In genomic region chrX:44542567-44543325, GRCh38 we compare ENCODE assay signal across 1 cellular context.
A peak's percentile ranks its signal among the peaks of the same experiment; 100 is the strongest.
TF ChIP-seq lines count a peak whose summit lies in the region.

A gene with protein sequence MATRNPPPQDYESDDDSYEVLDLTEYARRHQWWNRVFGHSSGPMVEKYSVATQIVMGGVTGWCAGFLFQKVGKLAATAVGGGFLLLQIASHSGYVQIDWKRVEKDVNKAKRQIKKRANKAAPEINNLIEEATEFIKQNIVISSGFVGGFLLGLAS (minus strand): TSS chrX:44542859. CDS start chrX:44542832, 27 bp downstream.

TF ChIP-seq in K562, 482 proteins besides CTCF, POLR2A, EP300 and RAD21 (continued from another document and continues in another):
- TF ChIP-seq, protein P1, sequence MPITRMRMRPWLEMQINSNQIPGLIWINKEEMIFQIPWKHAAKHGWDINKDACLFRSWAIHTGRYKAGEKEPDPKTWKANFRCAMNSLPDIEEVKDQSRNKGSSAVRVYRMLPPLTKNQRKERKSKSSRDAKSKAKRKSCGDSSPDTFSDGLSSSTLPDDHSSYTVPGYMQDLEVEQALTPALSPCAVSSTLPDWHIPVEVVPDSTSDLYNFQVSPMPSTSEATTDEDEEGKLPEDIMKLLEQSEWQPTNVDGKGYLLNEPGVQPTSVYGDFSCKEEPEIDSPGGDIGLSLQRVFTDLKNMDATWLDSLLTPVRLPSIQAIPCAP (CRISPR knock-in tag; IDR thresholded peaks at IDR 0.05; ENCODE audit: borderline replicate concordance) = no peak
- no peak for TF ChIP-seq PTRF (tag; IDR thresholded peaks at IDR 0.05)
- peak; percentile 86; the same call in 1 of the 2 replicates for TF ChIP-seq ZBTB7A (IDR thresholded peaks at IDR 0.05; ENCODE audit: borderline replicate concordance, control insufficient read depth, low read depth, low read length)
- no peak for TF ChIP-seq RFX1 (IDR thresholded peaks at IDR 0.05)
- TF ChIP-seq CC2D1A (IDR thresholded peaks at IDR 0.05) = no peak
- TF ChIP-seq POLR2H (tag; IDR thresholded peaks at IDR 0.05; ENCODE audit: low read depth) = peak; percentile 20
- no peak for TF ChIP-seq CBX1 (IDR thresholded peaks at IDR 0.05; ENCODE audit: low read depth)
- TF ChIP-seq, protein P2, sequence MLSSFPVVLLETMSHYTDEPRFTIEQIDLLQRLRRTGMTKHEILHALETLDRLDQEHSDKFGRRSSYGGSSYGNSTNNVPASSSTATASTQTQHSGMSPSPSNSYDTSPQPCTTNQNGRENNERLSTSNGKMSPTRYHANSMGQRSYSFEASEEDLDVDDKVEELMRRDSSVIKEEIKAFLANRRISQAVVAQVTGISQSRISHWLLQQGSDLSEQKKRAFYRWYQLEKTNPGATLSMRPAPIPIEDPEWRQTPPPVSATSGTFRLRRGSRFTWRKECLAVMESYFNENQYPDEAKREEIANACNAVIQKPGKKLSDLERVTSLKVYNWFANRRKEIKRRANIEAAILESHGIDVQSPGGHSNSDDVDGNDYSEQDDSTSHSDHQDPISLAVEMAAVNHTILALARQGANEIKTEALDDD (IDR thresholded peaks at IDR 0.05) = no peak
- TF ChIP-seq ZNF24 (IDR thresholded peaks at IDR 0.05) = no peak
- TF ChIP-seq ZNF347 (CRISPR knock-in tag; IDR thresholded peaks at IDR 0.05; ENCODE audit: low read depth) = no peak
- TF ChIP-seq GABPA (tag; conservative IDR thresholded peaks at IDR 0.05; ENCODE audit: low read depth) = peak; percentile 53; the same call in 1 of the 2 replicates
- TF ChIP-seq ARID4B (CRISPR knock-in tag; IDR thresholded peaks at IDR 0.05) = no peak
- TF ChIP-seq CHD2 (IDR thresholded peaks at IDR 0.05; ENCODE audit: low read depth, low read length) = peak; percentile 93
- no peak for TF ChIP-seq ZNF707 (CRISPR knock-in tag; conservative IDR thresholded peaks at IDR 0.05)
- no peak for TF ChIP-seq EZH2 (IDR thresholded peaks at IDR 0.05; ENCODE audit: borderline replicate concordance, low read depth, low read length)
- TF ChIP-seq ZBTB2 (IDR thresholded peaks at IDR 0.05) = peak; percentile 92
- peak; percentile 52 for TF ChIP-seq TAF1 (IDR thresholded peaks at IDR 0.05; ENCODE audit: control insufficient read depth, extremely low read depth, insufficient read depth, low read length, severe bottlenecking)
- TF ChIP-seq BRF1 (IDR thresholded peaks at IDR 0.05; ENCODE audit: borderline replicate concordance, extremely low read depth, insufficient read length) = no peak
- TF ChIP-seq PRMT5 (CRISPR knock-in tag; IDR thresholded peaks at IDR 0.05) = no peak
- TF ChIP-seq RBM17 (IDR thresholded peaks at IDR 0.05; ENCODE audit: borderline replicate concordance, low read depth, low read length) = no peak
- no peak for TF ChIP-seq KLF10 (CRISPR knock-in tag; IDR thresholded peaks at IDR 0.05)
- peak; percentile 41; the same call in 1 of the 2 replicates for TF ChIP-seq ATF7 (IDR thresholded peaks at IDR 0.05)
- peak; percentile 83 to 95; a peak in 3 of 4 replicates for TF ChIP-seq TEAD1 (CRISPR knock-in tag; IDR thresholded peaks at IDR 0.05)
- 0 out of 2 replicates have a peak, but pooled peaks have one; percentile 17 for TF ChIP-seq DEAF1 (CRISPR knock-in tag; IDR thresholded peaks at IDR 0.05)
- TF ChIP-seq SMC3 (conservative IDR thresholded peaks at IDR 0.05; ENCODE audit: insufficient read depth, low read depth, low read length) = peak; percentile 35; the same call in 1 of the 2 replicates
- TF ChIP-seq PHF20 (IDR thresholded peaks at IDR 0.05; ENCODE audit: partially characterized antibody) = peak; percentile 49
- no peak for TF ChIP-seq ATF1 (CRISPR knock-in tag; IDR thresholded peaks at IDR 0.05)
- TF ChIP-seq ATF1 (tag; IDR thresholded peaks at IDR 0.05) = peak; percentile 52
- no peak for TF ChIP-seq BCLAF1 (IDR thresholded peaks at IDR 0.05; ENCODE audit: borderline replicate concordance in 1 of 2, control insufficient read depth in 1 of 2, low read depth in 2 of 2, low read length in 1 of 2)
- TF ChIP-seq, protein P3, sequence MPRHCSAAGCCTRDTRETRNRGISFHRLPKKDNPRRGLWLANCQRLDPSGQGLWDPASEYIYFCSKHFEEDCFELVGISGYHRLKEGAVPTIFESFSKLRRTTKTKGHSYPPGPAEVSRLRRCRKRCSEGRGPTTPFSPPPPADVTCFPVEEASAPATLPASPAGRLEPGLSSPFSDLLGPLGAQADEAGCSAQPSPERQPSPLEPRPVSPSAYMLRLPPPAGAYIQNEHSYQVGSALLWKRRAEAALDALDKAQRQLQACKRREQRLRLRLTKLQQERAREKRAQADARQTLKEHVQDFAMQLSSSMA (CRISPR knock-in tag; IDR thresholded peaks at IDR 0.05) = no peak
- no peak for TF ChIP-seq ZNF445 (CRISPR knock-in tag; IDR thresholded peaks at IDR 0.05; ENCODE audit: low read depth)
- TF ChIP-seq REST (CRISPR knock-in tag; IDR thresholded peaks at IDR 0.05; ENCODE audit: low read depth) = no peak
- TF ChIP-seq, protein P4, sequence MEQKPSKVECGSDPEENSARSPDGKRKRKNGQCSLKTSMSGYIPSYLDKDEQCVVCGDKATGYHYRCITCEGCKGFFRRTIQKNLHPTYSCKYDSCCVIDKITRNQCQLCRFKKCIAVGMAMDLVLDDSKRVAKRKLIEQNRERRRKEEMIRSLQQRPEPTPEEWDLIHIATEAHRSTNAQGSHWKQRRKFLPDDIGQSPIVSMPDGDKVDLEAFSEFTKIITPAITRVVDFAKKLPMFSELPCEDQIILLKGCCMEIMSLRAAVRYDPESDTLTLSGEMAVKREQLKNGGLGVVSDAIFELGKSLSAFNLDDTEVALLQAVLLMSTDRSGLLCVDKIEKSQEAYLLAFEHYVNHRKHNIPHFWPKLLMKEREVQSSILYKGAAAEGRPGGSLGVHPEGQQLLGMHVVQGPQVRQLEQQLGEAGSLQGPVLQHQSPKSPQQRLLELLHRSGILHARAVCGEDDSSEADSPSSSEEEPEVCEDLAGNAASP (IDR thresholded peaks at IDR 0.05) = no peak
- no peak for TF ChIP-seq SIX5 (IDR thresholded peaks at IDR 0.05; ENCODE audit: borderline replicate concordance in 1 of 2, insufficient read depth in 1 of 2, low read depth in 1 of 2, low read length in 2 of 2)
- no peak for TF ChIP-seq ZKSCAN8 (CRISPR knock-in tag; IDR thresholded peaks at IDR 0.05)
- TF ChIP-seq ZNF431 (CRISPR knock-in tag; IDR thresholded peaks at IDR 0.05) = no peak
- TF ChIP-seq ZNF584 (CRISPR knock-in tag; IDR thresholded peaks at IDR 0.05; ENCODE audit: low read depth) = no peak
- no peak for TF ChIP-seq PTTG1 (tag; IDR thresholded peaks at IDR 0.05; ENCODE audit: low read depth)
- no peak for TF ChIP-seq ZBTB8A (IDR thresholded peaks at IDR 0.05; ENCODE audit: partially characterized antibody)
- TF ChIP-seq FOSL1 (tag; conservative IDR thresholded peaks at IDR 0.05) = no peak
- TF ChIP-seq COPS2 (conservative IDR thresholded peaks at IDR 0.05) = no peak
- TF ChIP-seq ZC3H4 (CRISPR knock-in tag; IDR thresholded peaks at IDR 0.05; ENCODE audit: borderline replicate concordance) = no peak
- TF ChIP-seq NRF1 (conservative IDR thresholded peaks at IDR 0.05 in 1 of 2, IDR thresholded peaks at IDR 0.05 in 1 of 2) = peak; percentile 91 to 92
- peak; percentile 69 for TF ChIP-seq ZFX (CRISPR knock-in tag; IDR thresholded peaks at IDR 0.05)
- no peak for TF ChIP-seq CREB3 (tag; conservative IDR thresholded peaks at IDR 0.05; ENCODE audit: low read depth)
